Comparison of ENCODE assay signal across 15 cellular contexts in the genomic region with DNA sequence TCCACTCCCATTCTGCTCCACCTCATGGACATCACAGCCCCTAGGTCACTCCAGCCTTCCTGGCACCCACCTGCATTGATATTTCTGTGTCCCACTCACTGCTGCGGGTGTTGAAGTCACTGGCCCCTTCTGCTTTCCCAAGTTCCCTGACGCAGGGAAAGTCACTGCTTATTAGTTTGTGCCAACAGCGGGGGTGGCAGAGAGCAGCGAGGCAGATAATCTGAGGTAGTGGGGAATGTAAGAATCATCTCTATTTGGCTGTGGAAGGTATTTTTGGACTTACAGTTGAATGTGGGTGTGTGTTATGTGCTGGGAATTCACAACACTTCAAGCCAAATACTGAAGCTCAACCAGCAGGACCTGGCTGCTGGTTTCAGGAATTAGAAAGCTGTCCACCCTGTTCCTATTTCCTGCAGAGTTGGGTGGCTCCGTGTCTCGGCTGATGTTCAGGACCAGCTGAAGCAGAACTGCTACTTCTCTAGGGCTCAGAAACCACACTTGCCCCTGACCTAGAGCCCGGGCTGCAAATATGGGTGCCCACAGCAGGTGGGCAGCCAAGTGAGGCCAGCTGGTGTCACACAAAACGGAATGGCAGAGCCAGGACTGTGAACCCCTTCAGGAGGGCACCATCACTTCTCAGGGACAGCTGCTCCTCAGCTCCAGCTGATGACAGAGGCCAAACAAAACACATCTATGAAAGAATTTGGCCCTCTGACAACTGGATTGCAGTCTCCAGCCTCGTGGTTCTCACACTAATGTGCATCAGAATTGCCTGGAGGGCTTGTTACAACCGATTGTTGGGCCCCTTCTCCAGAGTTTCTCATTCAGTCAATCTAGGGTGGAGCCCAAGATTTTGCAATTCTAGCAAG.
DNase-seq lines count a peak whose midpoint lies in the region; ATAC-seq and TF ChIP-seq lines count a peak whose summit lies in the region.
"Had no signal": no experiment of that assay in that cellular context is flagged by ENCODE, and none has a peak within 500 bp of the region (broad histone marks: within the 10 kb centered on the region; RNA-seq: fewer than 3 reads in every experiment).

No MANE protein-coding gene starts in this region.

- peaks cover 23% of the 10 kb centered on the region for H3K4me1 Mint-ChIP-seq in nephron progenitor cell

- TF ChIP-seq CTCF in AG09309 (IDR thresholded peaks at IDR 0.05; ENCODE audit: control insufficient read depth, insufficient read depth, low read depth, low read length, missing control alignments) = no peak
- TF ChIP-seq CTCF in coronary artery (IDR thresholded peaks at IDR 0.05) = no peak
- no peak for TF ChIP-seq CTCF in nephron progenitor cell (IDR thresholded peaks at IDR 0.05)

- no peak overlapping the region for H3K27ac Mint-ChIP-seq in nephron progenitor cell
- H3K27ac Mint-ChIP-seq: activated T-cell treated with anti-CD3 and anti-CD28 coated beads, Interleukin-2, amount 50 U/mL, for 72 hours had no signal

- ATAC-seq in GM19328 (IDR thresholded peaks at IDR 0.05; ENCODE audit: unreplicated experiment) = no peak
- ATAC-seq: activated T-cell treated with anti-CD3 and anti-CD28 coated beads, Interleukin-2, amount 50 U/mL, for 72 hours; Panc1 had no signal

- DNase-seq in AG09309 (ENCODE audit: low read depth) (peak; percentile 20), NCI-H1694 treated with DMSO at 0.1 percent for 48 hours (lab: John Stamatoyannopoulos, UW) (peak; percentile 72), coronary artery (ENCODE audit: low spot score) (no peak), left kidney (ENCODE audit: low read depth, low spot score) (peak; percentile 31), HUDEP-2 (lab: John Stamatoyannopoulos, UW; ENCODE audit: unreplicated experiment in 76 of 76) (no peak), nephron progenitor cell (no peak), T-helper 1 cell (no peak)
- DNase-seq: activated CD4-positive, CD25-positive, alpha-beta regulatory T cell; activated T-cell treated with anti-CD3 and anti-CD28 coated beads, Interleukin-2, amount 50 U/mL, for 72 hours; AML-193; cerebellar nuclear complex; naive B cell; NCI-H1048 had no signal

- no peaks in the 10 kb centered on the region for H3K36me3 Mint-ChIP-seq in nephron progenitor cell (ENCODE audit: low read depth)
- H3K36me3 Mint-ChIP-seq: naive B cell had no signal

- H3K9me3 Mint-ChIP-seq in nephron progenitor cell = no peaks in the 10 kb centered on the region
- H3K9me3 Mint-ChIP-seq: activated T-cell treated with anti-CD3 and anti-CD28 coated beads, Interleukin-2, amount 50 U/mL, for 72 hours; naive B cell had no signal

- no peak overlapping the region for H3K4me3 Mint-ChIP-seq in nephron progenitor cell
- H3K4me3 Mint-ChIP-seq: activated T-cell treated with anti-CD3 and anti-CD28 coated beads, Interleukin-2, amount 50 U/mL, for 72 hours; naive B cell had no signal

- H3K4me3 ChIP-seq in AG09309 (ENCODE audit: control insufficient read depth, low read depth, low read length) (no peak overlapping the region), coronary artery (peak overlapping the region; percentile 40)

- H3K27me3 Mint-ChIP-seq in nephron progenitor cell (ENCODE audit: low read depth, poor library complexity) = peaks cover 18% of the 10 kb centered on the region

- peak overlapping the region; percentile 55 to 75 for H3K27ac ChIP-seq in coronary artery

Comparison
In these comparisons a context has a peak if more than half of its experiments do, and no peak if none do; other contexts are left out.
1. DNase-seq: peak in AG09309 (single experiment), NCI-H1694 treated with DMSO at 0.1 percent for 48 hours (single experiment) and left kidney (single experiment); none in coronary artery (single experiment), HUDEP-2 (0 of 76), nephron progenitor cell (single experiment) and T-helper 1 cell (0 of 5).